Comparison of ENCODE assay signal across 1 cellular context in genomic region chr9:91500509-91501011, GRCh38.
TF ChIP-seq lines count a peak whose summit lies in the region.

No MANE protein-coding gene starts in this region.

TF ChIP-seq in K562, 482 proteins besides CTCF, POLR2A, EP300 and RAD21 (continued from another document):
- TF ChIP-seq CBX3 (IDR thresholded peaks at IDR 0.05; ENCODE audit: borderline replicate concordance in 1 of 2, low read length in 2 of 2) (no peak), BACH1 (tag; IDR thresholded peaks at IDR 0.05) (peak; percentile 77), CBX2 (IDR thresholded peaks at IDR 0.05; ENCODE audit: insufficient read depth, low read length, poor library complexity, severe bottlenecking) (no peak), ZNF57 (CRISPR knock-in tag; IDR thresholded peaks at IDR 0.05) (no peak), BDP1 (IDR thresholded peaks at IDR 0.05; ENCODE audit: insufficient read depth, insufficient read length) (no peak), ZNF766 (CRISPR knock-in tag; conservative IDR thresholded peaks at IDR 0.05) (peak; percentile 60; the same call in 1 of the 2 replicates), ZNF79 (CRISPR knock-in tag; IDR thresholded peaks at IDR 0.05; ENCODE audit: low read depth) (no peak), HSF4 (CRISPR knock-in tag; IDR thresholded peaks at IDR 0.05; ENCODE audit: borderline replicate concordance) (no peak), SRSF3 (IDR thresholded peaks at IDR 0.05; ENCODE audit: insufficient read depth, low read length) (no peak), KLF6 (CRISPR knock-in tag; IDR thresholded peaks at IDR 0.05; ENCODE audit: borderline replicate concordance) (no peak), DACH1 (IDR thresholded peaks at IDR 0.05; ENCODE audit: partially characterized antibody) (peak; percentile 13), HNRNPH1 (optimal IDR thresholded peaks at IDR 0.05; ENCODE audit: low read depth, low read length) (no peak), ARID3A (IDR thresholded peaks at IDR 0.05; ENCODE audit: borderline replicate concordance, low read depth, low read length) (peak; percentile 93), NEUROD1 (IDR thresholded peaks at IDR 0.05; ENCODE audit: borderline replicate concordance, low read depth, low read length, partially characterized antibody) (no peak), NR2C1 (IDR thresholded peaks at IDR 0.05) (no peak), NR2C1 (tag; IDR thresholded peaks at IDR 0.05) (peak; percentile 33; the same call in 1 of the 2 replicates), TEAD4 (IDR thresholded peaks at IDR 0.05; ENCODE audit: low read length) (peak; percentile 58; the same call in 1 of the 2 replicates), TEAD4 (CRISPR knock-in tag; IDR thresholded peaks at IDR 0.05; ENCODE audit: borderline replicate concordance) (no peak), C11orf30 (IDR thresholded peaks at IDR 0.05; ENCODE audit: low read depth) (peak; percentile 37; the same call in 1 of the 2 replicates), GTF2F1 (IDR thresholded peaks at IDR 0.05; ENCODE audit: low read depth, low read length) (no peak), POLR2H (tag; IDR thresholded peaks at IDR 0.05; ENCODE audit: low read depth) (0 out of 2 replicates have a peak, but pooled peaks have one; percentile 21), JUNB (CRISPR knock-in tag; conservative IDR thresholded peaks at IDR 0.05) (peak; percentile 66), RFX1 (IDR thresholded peaks at IDR 0.05) (no peak), ZBTB1 (CRISPR knock-in tag; IDR thresholded peaks at IDR 0.05; ENCODE audit: borderline replicate concordance, low read depth) (no peak), NFE2 (IDR thresholded peaks at IDR 0.05; ENCODE audit: low read depth) (peak; percentile 82), FOXP1 (CRISPR knock-in tag; IDR thresholded peaks at IDR 0.05) (no peak), RHOXF2B (CRISPR knock-in tag; conservative IDR thresholded peaks at IDR 0.05) (no peak), SMAD4 (CRISPR knock-in tag; conservative IDR thresholded peaks at IDR 0.05) (peak; percentile 100), MTA2 (IDR thresholded peaks at IDR 0.05; ENCODE audit: low read depth) (no peak), PCBP1 (IDR thresholded peaks at IDR 0.05; ENCODE audit: low read depth, low read length, poor library complexity, severe bottlenecking) (no peak), MYNN (IDR thresholded peaks at IDR 0.05) (no peak; the same call in 1 of the 2 replicates), MYNN (CRISPR knock-in tag; IDR thresholded peaks at IDR 0.05) (no peak), ZNF134 (CRISPR knock-in tag; conservative IDR thresholded peaks at IDR 0.05) (no peak), ZKSCAN1 (IDR thresholded peaks at IDR 0.05; ENCODE audit: low read depth, low read length) (peak; percentile 96), GABPA (tag; conservative IDR thresholded peaks at IDR 0.05; ENCODE audit: low read depth) (no peak), ZNF77 (CRISPR knock-in tag; IDR thresholded peaks at IDR 0.05) (no peak), ARID1B (IDR thresholded peaks at IDR 0.05) (peak; percentile 81), NCOA4 (IDR thresholded peaks at IDR 0.05; ENCODE audit: partially characterized antibody) (no peak), MAFG (tag; conservative IDR thresholded peaks at IDR 0.05) (peak; percentile 79), HMBOX1 (IDR thresholded peaks at IDR 0.05) (peak; percentile 97), NR0B1 (IDR thresholded peaks at IDR 0.05; ENCODE audit: partially characterized antibody) (no peak), ATF3 (IDR thresholded peaks at IDR 0.05) (peak; percentile 97), ATF3 (CRISPR knock-in tag; conservative IDR thresholded peaks at IDR 0.05) (peak; percentile 79; the same call in 1 of the 2 replicates)
